Comparison of ENCODE assay signal across 27 cellular contexts in the genomic region with DNA sequence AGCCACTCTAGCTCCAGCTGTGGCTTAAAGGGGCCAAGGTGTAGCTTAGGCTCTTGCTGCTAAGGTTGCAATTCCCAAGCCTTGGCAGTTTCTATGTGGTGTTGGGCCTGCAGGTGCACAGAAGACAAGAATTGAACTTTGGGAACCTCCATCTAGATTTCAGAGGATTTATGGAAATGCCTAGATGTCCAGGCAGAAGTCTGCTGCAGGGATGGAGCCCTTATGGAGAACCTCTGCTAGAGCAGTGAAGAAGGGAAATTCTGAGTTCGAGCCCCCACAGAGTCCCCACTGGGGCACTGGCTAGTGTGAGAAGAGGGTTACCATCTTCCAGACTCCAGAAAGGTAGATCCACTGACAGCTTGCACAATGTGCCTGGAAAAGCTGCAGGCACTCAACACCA.
"Had no signal": no experiment of that assay in that cellular context is flagged by ENCODE, and none has a peak within 500 bp of the region (broad histone marks: within the 10 kb centered on the region; RNA-seq: fewer than 3 reads in every experiment).

No MANE protein-coding gene starts in this region.

- H3K9me3 ChIP-seq: colonic mucosa had no signal

- H3K27ac ChIP-seq: brain microvascular endothelial cell, colonic mucosa, epithelial cell of prostate had no signal

- H3K36me3 ChIP-seq: brain microvascular endothelial cell, colonic mucosa had no signal

- H3K27me3 ChIP-seq: brain microvascular endothelial cell, colonic mucosa had no signal

- H3K4me1 ChIP-seq: colonic mucosa had no signal

- FAIRE-seq: astrocyte, endometrium, endothelial cell of umbilical vein, frontal cortex had no signal

- H3K4me3 ChIP-seq: colonic mucosa had no signal

- DNase-seq: activated CD4-positive, alpha-beta memory T cell treated with anti-CD3 and anti-CD28 coated beads for 36 hours; activated CD4-positive, alpha-beta T cell treated with anti-CD3 and anti-CD28 coated beads for 36 hours; activated CD4-positive, alpha-beta T cell treated with anti-CD3 and anti-CD28 coated beads, Interleukin-2, amount 10 ng/mL, durations not matched to agents 24 days and 14 days; activated CD4-positive, CD25-positive, alpha-beta regulatory T cell; activated CD4-positive, CD25-positive, alpha-beta regulatory T cell treated with anti-CD3 and anti-CD28 coated beads, Interleukin-2, amount 50 U/mL, for 72 hours; activated CD8-positive, alpha-beta memory T cell treated with anti-CD3 and anti-CD28 coated beads, Interleukin-2, amount 10 ng/mL, durations not matched to agents 7 days and 5 days; activated CD8-positive, alpha-beta memory T cell treated with anti-CD3 and anti-CD28 coated beads, Interleukin-2, amount 50 U/mL, for 4 hours; activated CD8-positive, alpha-beta T cell treated with anti-CD3 and anti-CD28 coated beads, Interleukin-2, amount 10 ng/mL, durations not matched to agents 7 days and 5 days; activated effector memory CD4-positive, alpha-beta T cell treated with anti-CD3 and anti-CD28 coated beads, Interleukin-2, amount 50 U/mL, for 16 hours; activated naive CD4-positive, alpha-beta T cell; activated naive CD4-positive, alpha-beta T cell treated with anti-CD3 and anti-CD28 coated beads, Interleukin-2, amount 10 ng/mL, durations not matched to agents 7 days and 5 days; activated naive CD8-positive, alpha-beta T cell treated with anti-CD3 and anti-CD28 coated beads, Interleukin-2, amount 10 ng/mL, durations not matched to agents 7 days and 5 days; activated T-cell treated with anti-CD3 and anti-CD28 coated beads, Interleukin-2, amount 50 U/mL, for 1 hour; activated T-cell treated with anti-CD3 and anti-CD28 coated beads, Interleukin-2, amount 50 U/mL, for 48 hours; brain microvascular endothelial cell; central memory CD4-positive, alpha-beta T cell; cerebellar nuclear complex; colonic mucosa; effector CD8-positive, alpha-beta T cell; foreskin fibroblast; head of caudate nucleus; T-helper 2 cell had no signal
